ENCODE assay signal across 9 cellular contexts in genomic region chr3:47347217-47347801, GRCh38. TPM values are rescaled to one million over a fixed set of nuclear protein-coding genes. Genes with fewer than 3 reads are reported as not detected.
A peak's percentile ranks its signal among the peaks of the same experiment; 100 is the strongest.
DNase-seq lines count a peak whose midpoint lies in the region; ATAC-seq and TF ChIP-seq lines count a peak whose summit lies in the region.
"Had no signal": no experiment of that assay in that cellular context is flagged by ENCODE, and none has a peak within 500 bp of the region (broad histone marks: within the 10 kb centered on the region; RNA-seq: fewer than 3 reads in every experiment).

No MANE protein-coding gene starts in this region.

- H3K27ac ChIP-seq in CD8-positive, alpha-beta T cell (ENCODE audit: low read depth, low read length) = no peak overlapping the region
- H3K27ac ChIP-seq in PC-9 (no peak overlapping the region), gastroesophageal sphincter (no peak overlapping the region)

- H3K4me2 ChIP-seq in PC-9 = no peak overlapping the region

- no peaks in the 10 kb centered on the region for H3K79me2 ChIP-seq in PC-9 (ENCODE audit: low read depth)

- no peak for ATAC-seq in CD8-positive, alpha-beta T cell
- ATAC-seq in GM21529 (IDR thresholded peaks at IDR 0.05; ENCODE audit: unreplicated experiment) (peak; percentile 81), gastroesophageal sphincter (no peak)

- H3K4me1 Mint-ChIP-seq in CD8-positive, alpha-beta T cell (ENCODE audit: low read depth) = peaks cover 7% of the 10 kb centered on the region
- H3K4me1 Mint-ChIP-seq: brain had no signal

- H3K27ac Mint-ChIP-seq in CD8-positive, alpha-beta T cell = peak overlapping the region; percentile 64

- no peaks in the 10 kb centered on the region for H3K9me3 Mint-ChIP-seq in CD8-positive, alpha-beta T cell
- H3K9me3 Mint-ChIP-seq: brain had no signal

- no peak overlapping the region for H2AFZ ChIP-seq in PC-9

- peaks cover 35% of the 10 kb centered on the region for H3K36me3 Mint-ChIP-seq in CD8-positive, alpha-beta T cell

- no peak for TF ChIP-seq CTCF in CD8-positive, alpha-beta T cell (IDR thresholded peaks at IDR 0.05)
- TF ChIP-seq CTCF in PC-9 (conservative IDR thresholded peaks at IDR 0.05) (no peak), gastroesophageal sphincter (IDR thresholded peaks at IDR 0.05) (no peak)

- no peaks in the 10 kb centered on the region for H4K20me1 ChIP-seq in PC-9 (ENCODE audit: insufficient read depth)

- intact Hi-C loops in CD8-positive, alpha-beta T cell (cut with DNase I, micrococcal nuclease) = no loop called here
- intact Hi-C loops in PC-9 (cut with micrococcal nuclease; ENCODE audit: unreplicated experiment) = no loop called here

- no peaks in the 10 kb centered on the region for H3K27me3 Mint-ChIP-seq in CD8-positive, alpha-beta T cell (ENCODE audit: low read depth)
- H3K27me3 Mint-ChIP-seq: brain had no signal

- no peak overlapping the region for H3K4me3 ChIP-seq in CD8-positive, alpha-beta T cell (ENCODE audit: low read depth, low read length)
- no peak overlapping the region for H3K4me3 ChIP-seq in PC-9
- H3K4me3 ChIP-seq in gastroesophageal sphincter = no peak overlapping the region

- TF ChIP-seq EP300 in gastroesophageal sphincter (IDR thresholded peaks at IDR 0.05) = no peak

- TF ChIP-seq POLR2A in gastroesophageal sphincter (IDR thresholded peaks at IDR 0.05) = no peak

- peaks cover 12% of the 10 kb centered on the region for H3K36me3 ChIP-seq in CD8-positive, alpha-beta T cell (ENCODE audit: insufficient read depth, low read length)
- H3K36me3 ChIP-seq in PC-9 (ENCODE audit: low read depth) = no peaks in the 10 kb centered on the region
- H3K36me3 ChIP-seq in gastroesophageal sphincter = peaks cover 0 to 34% of the 10 kb centered on the region in 2 donors

- BruUV-seq in PC-9 (replicated peaks; lab: Mats Ljungman, UMichigan) = no TSS peak

- H3F3A ChIP-seq in PC-9 (ENCODE audit: insufficient read depth, low read depth) = no peaks in the 10 kb centered on the region

- 53 to 63% methylated on average over 2 to 4 of the region's 4 CpGs for WGBS in gastroesophageal sphincter (ENCODE audit: low coverage in 1 of 2), 2 donors

- H3K4me3 Mint-ChIP-seq in CD8-positive, alpha-beta T cell = no peak overlapping the region
- H3K4me3 Mint-ChIP-seq: brain had no signal

- POLR2A ChIA-PET in CD8-positive, alpha-beta T cell (lab: Charles Lee) = interaction anchor here (1.5 kb wide), 1 partner anchor 15 kb away, joined by 4 read pairs; no protein-coding TSS in a partner anchor
- POLR2A ChIA-PET in PC-9 (lab: Charles Lee; ENCODE audit: unreplicated experiment) = no interaction called here

- H3K9me3 ChIP-seq in CD8-positive, alpha-beta T cell (ENCODE audit: low read length) = no peaks in the 10 kb centered on the region
- H3K9me3 ChIP-seq in PC-9 (ENCODE audit: insufficient read depth, low read depth) = no peaks in the 10 kb centered on the region; the same call in 1 of the 2 replicates
- no peaks in the 10 kb centered on the region for H3K9me3 ChIP-seq in gastroesophageal sphincter

- H3K9me2 ChIP-seq in PC-9 (ENCODE audit: insufficient read depth) = no peaks in the 10 kb centered on the region

- no peaks in the 10 kb centered on the region for H3K27me3 ChIP-seq in CD8-positive, alpha-beta T cell (ENCODE audit: insufficient read depth, low read length)
- H3K27me3 ChIP-seq in PC-9 (ENCODE audit: insufficient read depth, low read depth) (no peaks in the 10 kb centered on the region), gastroesophageal sphincter (no peaks in the 10 kb centered on the region)

- no peak for DNase-seq in CD8-positive, alpha-beta T cell
- DNase-seq in MV-4-11 (lab: John Stamatoyannopoulos, UW) (peak; percentile 96), germinal center (ENCODE audit: low spot score) (peak; percentile 75), NCI-H1417 treated with DMSO at 0.1 percent for 48 hours (lab: John Stamatoyannopoulos, UW) (no peak), SW 1271 (lab: John Stamatoyannopoulos, UW) (no peak), PC-9 (no peak)

- no peaks in the 10 kb centered on the region for H3K4me1 ChIP-seq in CD8-positive, alpha-beta T cell (ENCODE audit: insufficient read depth, low read length)
- H3K4me1 ChIP-seq in PC-9 (replicated peaks; ENCODE audit: insufficient read depth) = no peaks in the 10 kb centered on the region
- H3K4me1 ChIP-seq in gastroesophageal sphincter = no peaks in the 10 kb centered on the region

- CTCF ChIA-PET in CD8-positive, alpha-beta T cell (lab: Charles Lee) = no interaction called here
- CTCF ChIA-PET in PC-9 (lab: Charles Lee) = no interaction called here

RNA-seq across cellular contexts. Expression of gene PTPN23, which starts 33.5 kb away (rescaled TPM):
- 10 to 100 TPM; 39.2 to 48.3 TPM for total RNA-seq in CD8-positive, alpha-beta T cell
- total RNA-seq in PC-9 (2021) = 36.9 and 38.9 TPM in 2 replicates
- total RNA-seq in gastroesophageal sphincter = 10 to 100 TPM in 3 of 4 donors, 1 to 10 TPM in 1; 9.1 to 34.2 (median 19.5) TPM

Comparison
In these comparisons a context has a peak if more than half of its experiments do, and no peak if none do; other contexts are left out.
1. DNase-seq: peak in MV-4-11 (single experiment) and germinal center (single experiment); none in CD8-positive, alpha-beta T cell (0 of 7), NCI-H1417 treated with DMSO at 0.1 percent for 48 hours (single experiment), SW 1271 (0 of 2) and PC-9 (0 of 2).